19 cellular contexts compared by ENCODE assay signal in genomic region chr10:112883853-112884502, GRCh38.
"Had no signal": no experiment of that assay in that cellular context is flagged by ENCODE, and none has a peak within 500 bp of the region (broad histone marks: within the 10 kb centered on the region; RNA-seq: fewer than 3 reads in every experiment).

No MANE protein-coding gene starts in this region.

- DNase-seq: MV-4-11, NCI-H1048, NCI-H1105, NCI-H1417, NCI-H1436 treated with DMSO at 0.1 percent for 48 hours, NCI-H1694, NCI-H187 treated with DMSO at 0.1 percent for 48 hours, NCI-H2029 treated with DMSO at 0.1 percent for 48 hours, NCI-H2171 treated with DMSO at 0.1 percent for 48 hours, NCI-H524, NCI-H526 treated with DMSO at 0.1 percent for 48 hours, NCI-H774, Right ventricle myocardium superior, RPMI8226, SIG-M5 had no signal

- H3K9ac ChIP-seq: KMS-11 had no signal

- ATAC-seq: K562 had no signal

- H3K27ac ChIP-seq: KMS-11, SJSA1, SK-N-MC had no signal

- H3K4me3 ChIP-seq: K562, SJSA1, SK-N-MC had no signal

- H3K27me3 ChIP-seq: SJSA1 had no signal

- H3K4me2 ChIP-seq: KMS-11 had no signal

- H3K36me3 ChIP-seq: SJSA1 had no signal

- H3K9me3 ChIP-seq: SJSA1 had no signal

- H3K4me1 ChIP-seq: SJSA1 had no signal
